In genomic region chr3:58833501-58833900, GRCh38 we compare ENCODE assay signal across 30 cellular contexts.
"Had no signal": no experiment of that assay in that cellular context is flagged by ENCODE, and none has a peak within 500 bp of the region (broad histone marks: within the 10 kb centered on the region; RNA-seq: fewer than 3 reads in every experiment).

No MANE protein-coding gene starts in this region.

- ATAC-seq: body of pancreas; naive thymus-derived CD4-positive, alpha-beta T cell; right lobe of liver had no signal

- DNase-seq: activated CD4-positive, alpha-beta T cell treated with anti-CD3 and anti-CD28 coated beads for 4 hours; activated CD4-positive, alpha-beta T cell treated with anti-CD3 and anti-CD28 coated beads, Interleukin-2, amount 50 U/mL, for 4 hours; activated effector memory CD4-positive, alpha-beta T cell treated with Interleukin-2 at 50 U/mL for 16 hours; activated naive CD4-positive, alpha-beta T cell treated with Interleukin-2 at 50 U/mL for 16 hours; adrenal gland; aorta; body of pancreas; effector memory CD4-positive, alpha-beta T cell; erythroblast; head of caudate nucleus; hypothalamus; immature natural killer cell; midbrain; naive thymus-derived CD4-positive, alpha-beta T cell; ovary; right lobe of liver; stimulated activated CD4-positive, alpha-beta T cell treated with anti-CD3 and anti-CD28 coated beads, Interleukin-12 subunit alpha, Interleukin-12 subunit beta, amount 100 ng/mL, for 4 hours; stimulated activated CD4-positive, alpha-beta T cell treated with anti-CD3 and anti-CD28 coated beads, Interleukin-4, amount 100 ng/mL, for 1 hour; T-helper 9 cell; trophoblast cell had no signal

- H3K4me3 ChIP-seq: adrenal gland, body of pancreas, ovary, right lobe of liver, thoracic aorta had no signal

- H3K4me3 Mint-ChIP-seq: activated naive CD8-positive, alpha-beta T cell; immature natural killer cell; memory B cell; naive thymus-derived CD4-positive, alpha-beta T cell; stimulated activated naive CD8-positive, alpha-beta T cell treated with anti-CD3 and anti-CD28 coated beads, Interleukin-15, Interleukin-2, amounts not matched to agents 100 ng/mL and 50 ng/mL, for 24 hours; T-helper 1 cell treated with Interleukin-12 subunit alpha and Interleukin-12 subunit beta and Interleukin-4 antibody, amounts not matched to agents 30 μg/mL and 1 μg/mL, for 36 hours had no signal

- H3K27ac Mint-ChIP-seq: activated naive CD8-positive, alpha-beta T cell; immature natural killer cell; memory B cell; naive thymus-derived CD4-positive, alpha-beta T cell; progenitor cell of endocrine pancreas; stimulated activated naive CD8-positive, alpha-beta T cell treated with anti-CD3 and anti-CD28 coated beads, Interleukin-15, Interleukin-2, amounts not matched to agents 100 ng/mL and 50 ng/mL, for 24 hours; T-helper 1 cell treated with Interleukin-12 subunit alpha and Interleukin-12 subunit beta and Interleukin-4 antibody, amounts not matched to agents 30 μg/mL and 1 μg/mL, for 36 hours had no signal

- H3K27ac ChIP-seq: adrenal gland, body of pancreas, ovary, right lobe of liver, thoracic aorta, VCaP had no signal

- H3K9me3 Mint-ChIP-seq: immature natural killer cell; memory B cell; naive thymus-derived CD4-positive, alpha-beta T cell; stimulated activated naive CD8-positive, alpha-beta T cell treated with anti-CD3 and anti-CD28 coated beads, Interleukin-15, Interleukin-2, amounts not matched to agents 100 ng/mL and 50 ng/mL, for 24 hours; T-helper 1 cell treated with Interleukin-12 subunit alpha and Interleukin-12 subunit beta and Interleukin-4 antibody, amounts not matched to agents 30 μg/mL and 1 μg/mL, for 36 hours had no signal

- H3K27me3 Mint-ChIP-seq: progenitor cell of endocrine pancreas; stimulated activated naive CD8-positive, alpha-beta T cell treated with anti-CD3 and anti-CD28 coated beads, Interleukin-15, Interleukin-2, amounts not matched to agents 100 ng/mL and 50 ng/mL, for 24 hours had no signal

- H3K36me3 ChIP-seq: adrenal gland, ovary, right lobe of liver, thoracic aorta had no signal

- H3K4me1 Mint-ChIP-seq: immature natural killer cell; memory B cell; naive thymus-derived CD4-positive, alpha-beta T cell had no signal

- H3K27me3 ChIP-seq: adrenal gland, body of pancreas, ovary, right lobe of liver had no signal

- H3K4me1 ChIP-seq: adrenal gland, body of pancreas, right lobe of liver had no signal

- FAIRE-seq: colon, TTC549, urothelium cell line had no signal

- H3K36me3 Mint-ChIP-seq: activated naive CD8-positive, alpha-beta T cell; immature natural killer cell; memory B cell; naive thymus-derived CD4-positive, alpha-beta T cell had no signal

- H3K9me3 ChIP-seq: adrenal gland, body of pancreas, ovary, right lobe of liver, thoracic aorta had no signal
